ENCODE assay signal across 25 cellular contexts in the genomic region with DNA sequence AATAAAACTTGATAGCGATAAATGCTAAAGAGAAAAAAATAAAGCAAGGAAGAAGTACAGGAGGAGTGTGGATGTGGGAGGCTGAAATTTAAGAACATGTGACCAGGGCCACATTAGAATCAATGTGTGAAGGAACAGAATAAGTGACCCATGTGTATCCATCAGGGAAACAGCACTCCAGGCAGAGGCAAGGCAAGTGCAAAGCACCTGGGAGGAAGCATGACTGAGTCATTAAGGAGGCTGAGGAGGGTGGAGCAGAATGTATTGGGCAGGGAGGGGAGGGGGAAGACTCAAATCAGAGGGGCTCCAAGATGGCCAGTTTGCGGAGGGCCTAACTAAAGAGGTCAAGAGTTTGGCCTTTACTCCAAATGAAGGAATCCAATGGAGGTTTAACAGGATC. TPM values are rescaled to one million over a fixed set of nuclear protein-coding genes. Genes with fewer than 3 reads are reported as not detected.
DNase-seq lines count a peak whose midpoint lies in the region; ATAC-seq, FAIRE-seq and TF ChIP-seq lines count a peak whose summit lies in the region.
"Had no signal": no experiment of that assay in that cellular context is flagged by ENCODE, and none has a peak within 500 bp of the region (broad histone marks: within the 10 kb centered on the region; RNA-seq: fewer than 3 reads in every experiment).

No MANE protein-coding gene starts in this region.

- DNase-seq in activated CD4-positive, alpha-beta T cell treated with anti-CD3 and anti-CD28 coated beads, Interleukin-2, amount 10 ng/mL, durations not matched to agents 24 days and 14 days: no peak
- no peak for DNase-seq in activated CD4-positive, alpha-beta T cell treated with anti-CD3 and anti-CD28 coated beads for 48 hours
- DNase-seq in CD8-positive, alpha-beta memory T cell: no peak
- DNase-seq in astrocyte (ENCODE audit: low read depth): no peak
- no peak for DNase-seq in naive thymus-derived CD8-positive, alpha-beta T cell
- no peak for DNase-seq in cerebellar cortex (ENCODE audit: low spot score)
- DNase-seq: activated CD4-positive, alpha-beta T cell treated with anti-CD3 and anti-CD28 coated beads, Interleukin-2, amount 50 U/mL, for 1 hour; activated CD8-positive, alpha-beta memory T cell treated with anti-CD3 and anti-CD28 coated beads, Interleukin-2, amount 50 U/mL, for 4 hours; effector CD4-positive, alpha-beta T cell; erythroblast; kidney; midbrain; MM.1S; natural killer cell; NCI-H2081; NCI-H82; occipital lobe; small intestine; transverse colon had no signal

- intact Hi-C loops in activated CD4-positive, alpha-beta T cell treated with anti-CD3 and anti-CD28 coated beads, Interleukin-2, amount 10 ng/mL, durations not matched to agents 24 days and 14 days (cut with micrococcal nuclease): no loop called here

- peaks cover 26% of the 10 kb centered on the region for H3K36me3 ChIP-seq in CD8-positive, alpha-beta memory T cell (ENCODE audit: insufficient read depth, low read length)
- H3K36me3 ChIP-seq in astrocyte (ENCODE audit: insufficient read depth, low read length): peaks cover 29% of the 10 kb centered on the region

- no peaks in the 10 kb centered on the region for H3K27me3 ChIP-seq in CD8-positive, alpha-beta memory T cell (ENCODE audit: insufficient read depth, low read length, poor library complexity, severe bottlenecking)
- no peaks in the 10 kb centered on the region for H3K27me3 ChIP-seq in astrocyte (ENCODE audit: insufficient read depth, low read length)
- H3K27me3 ChIP-seq: transverse colon had no signal

- peak overlapping the region; percentile 2 for H3K4me3 Mint-ChIP-seq in activated CD4-positive, alpha-beta T cell treated with anti-CD3 and anti-CD28 coated beads, Interleukin-2, amount 10 ng/mL, durations not matched to agents 24 days and 14 days
- peak overlapping the region in 5 of 7 donors; percentile 1 to 83 (median 44) for H3K4me3 Mint-ChIP-seq in CD8-positive, alpha-beta memory T cell
- peak overlapping the region; percentile 46 for H3K4me3 Mint-ChIP-seq in astrocyte (ENCODE audit: unreplicated experiment)
- peak overlapping the region in 9 of 10 donors; percentile 8 to 82 (median 45) for H3K4me3 Mint-ChIP-seq in naive thymus-derived CD8-positive, alpha-beta T cell
- H3K4me3 Mint-ChIP-seq: B cell, natural killer cell had no signal

- peaks cover 57% of the 10 kb centered on the region for H3K4me1 ChIP-seq in CD8-positive, alpha-beta memory T cell (ENCODE audit: insufficient read depth, low read length)
- peaks cover 16% of the 10 kb centered on the region for H3K4me1 ChIP-seq in astrocyte (ENCODE audit: insufficient read depth, low read length)

- H3K4me2 ChIP-seq in astrocyte (ENCODE audit: low read length): no peak overlapping the region
- H3K4me2 ChIP-seq: A549, KMS-11 had no signal

- H3K9me3 ChIP-seq in CD8-positive, alpha-beta memory T cell (ENCODE audit: low read length): no peaks in the 10 kb centered on the region
- H3K9me3 ChIP-seq in astrocyte (ENCODE audit: insufficient read depth, low read depth, low read length): no peaks in the 10 kb centered on the region
- H3K9me3 ChIP-seq: A549, transverse colon had no signal

- ATAC-seq in naive thymus-derived CD8-positive, alpha-beta T cell: no peak
- ATAC-seq in HG02885 (IDR thresholded peaks at IDR 0.05; ENCODE audit: poor library complexity, unreplicated experiment) (no peak), HG02870 (IDR thresholded peaks at IDR 0.05; ENCODE audit: unreplicated experiment) (no peak)
- ATAC-seq: A549, natural killer cell had no signal

- no peak for TF ChIP-seq CTCF in astrocyte (IDR thresholded peaks at IDR 0.05; ENCODE audit: insufficient read depth, low read depth, low read length)

- H3K27ac ChIP-seq in CD8-positive, alpha-beta memory T cell (ENCODE audit: low read depth, low read length): no peak overlapping the region
- no peak overlapping the region for H3K27ac ChIP-seq in astrocyte (ENCODE audit: low read depth, low read length)
- H3K27ac ChIP-seq: A549, KMS-11, RWPE1 had no signal

- CTCF ChIA-PET in CD8-positive, alpha-beta memory T cell (lab: Charles Lee): no interaction called here

- H3K27ac Mint-ChIP-seq in activated CD4-positive, alpha-beta T cell treated with anti-CD3 and anti-CD28 coated beads, Interleukin-2, amount 10 ng/mL, durations not matched to agents 24 days and 14 days: peak overlapping the region; percentile 39
- H3K27ac Mint-ChIP-seq in CD8-positive, alpha-beta memory T cell: peak overlapping the region in 2 of 8 donors; percentile 61 to 72
- H3K27ac Mint-ChIP-seq in astrocyte (ENCODE audit: unreplicated experiment): peak overlapping the region; percentile 36
- peak overlapping the region in 8 of 10 donors; percentile 1 to 78 (median 64) for H3K27ac Mint-ChIP-seq in naive thymus-derived CD8-positive, alpha-beta T cell
- H3K27ac Mint-ChIP-seq: B cell, natural killer cell had no signal

- H3K79me2 ChIP-seq in astrocyte (ENCODE audit: insufficient read depth, low read length): peaks cover 95% of the 10 kb centered on the region

- POLR2A ChIA-PET in CD8-positive, alpha-beta memory T cell (lab: Charles Lee): interaction anchor here (0.8 kb wide), 1 partner anchor 175 kb away, joined by 3 read pairs; no protein-coding TSS in a partner anchor
- POLR2A ChIA-PET in naive thymus-derived CD8-positive, alpha-beta T cell (lab: Charles Lee): interaction anchor here (1.2 to 14.4 kb wide), 3 partner anchors 9 to 26 kb away, joined by 3 to 193 read pairs (median 6); partner anchors contain the start of gene CDR2

- H3K4me1 Mint-ChIP-seq in activated CD4-positive, alpha-beta T cell treated with anti-CD3 and anti-CD28 coated beads, Interleukin-2, amount 10 ng/mL, durations not matched to agents 24 days and 14 days: peaks cover 57% of the 10 kb centered on the region
- peaks cover 72 to 90% (median 86%) of the 10 kb centered on the region in 3 donors for H3K4me1 Mint-ChIP-seq in CD8-positive, alpha-beta memory T cell
- peaks cover 37% of the 10 kb centered on the region for H3K4me1 Mint-ChIP-seq in astrocyte (ENCODE audit: low read depth, unreplicated experiment)
- H3K4me1 Mint-ChIP-seq in naive thymus-derived CD8-positive, alpha-beta T cell: peaks cover 23 to 86% (median 78%) of the 10 kb centered on the region in 4 donors

- no peaks in the 10 kb centered on the region for H3K9me3 Mint-ChIP-seq in activated CD4-positive, alpha-beta T cell treated with anti-CD3 and anti-CD28 coated beads, Interleukin-2, amount 10 ng/mL, durations not matched to agents 24 days and 14 days
- no peaks in the 10 kb centered on the region for H3K9me3 Mint-ChIP-seq in CD8-positive, alpha-beta memory T cell
- no peaks in the 10 kb centered on the region for H3K9me3 Mint-ChIP-seq in astrocyte (ENCODE audit: unreplicated experiment)
- H3K9me3 Mint-ChIP-seq in naive thymus-derived CD8-positive, alpha-beta T cell: no peaks in the 10 kb centered on the region
- H3K9me3 Mint-ChIP-seq: natural killer cell had no signal

- H3K36me3 Mint-ChIP-seq in activated CD4-positive, alpha-beta T cell treated with anti-CD3 and anti-CD28 coated beads, Interleukin-2, amount 10 ng/mL, durations not matched to agents 24 days and 14 days (ENCODE audit: low read depth): peaks cover 61% of the 10 kb centered on the region
- H3K36me3 Mint-ChIP-seq in CD8-positive, alpha-beta memory T cell: peaks cover 0 to 60% (median 26%) of the 10 kb centered on the region in 3 donors
- peaks cover 27% of the 10 kb centered on the region for H3K36me3 Mint-ChIP-seq in astrocyte (ENCODE audit: low read depth, unreplicated experiment)
- H3K36me3 Mint-ChIP-seq in naive thymus-derived CD8-positive, alpha-beta T cell: peaks cover 0 to 56% (median 19%) of the 10 kb centered on the region in 3 donors
- H3K36me3 Mint-ChIP-seq: natural killer cell had no signal

- no peak overlapping the region for H3K9ac ChIP-seq in astrocyte (ENCODE audit: low read length)
- H3K9ac ChIP-seq: KMS-11 had no signal

- no peak overlapping the region for H3K4me3 ChIP-seq in CD8-positive, alpha-beta memory T cell (ENCODE audit: low read length)
- H3K4me3 ChIP-seq in astrocyte (ENCODE audit: insufficient read depth, low read depth, low read length): no peak overlapping the region
- H3K4me3 ChIP-seq: A549, transverse colon had no signal

- no peak for FAIRE-seq in astrocyte (lab: Jason Lieb, UNC)
- FAIRE-seq: A549, kidney, small intestine had no signal

- no peak overlapping the region for H2AFZ ChIP-seq in astrocyte (ENCODE audit: low read depth, low read length)

- no peaks in the 10 kb centered on the region for H3K27me3 Mint-ChIP-seq in activated CD4-positive, alpha-beta T cell treated with anti-CD3 and anti-CD28 coated beads, Interleukin-2, amount 10 ng/mL, durations not matched to agents 24 days and 14 days
- no peaks in the 10 kb centered on the region for H3K27me3 Mint-ChIP-seq in CD8-positive, alpha-beta memory T cell
- H3K27me3 Mint-ChIP-seq in astrocyte (ENCODE audit: low read depth, unreplicated experiment): no peaks in the 10 kb centered on the region
- H3K27me3 Mint-ChIP-seq in naive thymus-derived CD8-positive, alpha-beta T cell: no peaks in the 10 kb centered on the region
- H3K27me3 Mint-ChIP-seq: B cell had no signal

- H4K20me1 ChIP-seq in astrocyte (ENCODE audit: insufficient read depth, low read length): peaks cover 93% of the 10 kb centered on the region

RNA-seq across cellular contexts. Expression of gene CDR2, which starts 8.0 kb away (rescaled TPM):
- 38.2 and 40.9 TPM in 2 replicates for total RNA-seq in activated CD4-positive, alpha-beta T cell treated with anti-CD3 and anti-CD28 coated beads, Interleukin-2, amount 10 ng/mL, durations not matched to agents 24 days and 14 days
- 10 to 100 TPM; 38.9 to 41.2 TPM for total RNA-seq in CD8-positive, alpha-beta memory T cell
- polyA plus RNA-seq in CD8-positive, alpha-beta memory T cell: 79.1 TPM
- 56.5 and 57.6 TPM in 2 replicates for total RNA-seq in astrocyte
- total RNA-seq in naive thymus-derived CD8-positive, alpha-beta T cell: 10 to 100 TPM; 68.7 to 78.3 TPM
- 10 to 100 TPM; 46.8 to 91.0 (median 66.9) TPM for polyA plus RNA-seq in naive thymus-derived CD8-positive, alpha-beta T cell
